ENCODE assay signal across 11 cellular contexts in the genomic region with DNA sequence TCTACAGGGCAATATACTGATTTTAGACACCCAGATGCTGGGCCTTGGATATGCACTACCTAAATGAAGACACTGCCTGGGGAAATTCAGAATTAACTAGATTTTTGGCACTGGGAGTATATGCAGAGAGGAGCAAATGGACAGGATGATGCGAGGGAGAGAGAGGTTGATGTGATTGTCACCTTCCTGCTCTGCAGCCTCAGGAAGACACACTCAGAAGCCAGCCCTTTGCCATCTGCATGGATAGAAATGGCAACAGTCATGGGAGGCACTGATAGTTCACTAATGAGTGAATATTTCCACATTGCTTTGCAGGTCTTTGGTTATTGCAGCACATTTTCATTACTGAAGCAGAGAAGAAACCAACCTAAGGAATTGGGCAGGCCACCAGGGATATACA.
"Had no signal": no experiment of that assay in that cellular context is flagged by ENCODE, and none has a peak within 500 bp of the region (broad histone marks: within the 10 kb centered on the region; RNA-seq: fewer than 3 reads in every experiment).

No MANE protein-coding gene starts in this region.

- H3K4me3 ChIP-seq: lung, tibial nerve had no signal

- H3K36me3 ChIP-seq: neutrophil, tibial nerve had no signal

- H3K9me3 ChIP-seq: neutrophil, tibial nerve had no signal

- ATAC-seq: activated T-helper 17 cell treated with anti-CD3 and anti-CD28 coated beads, Interleukin-2, amount 50 U/mL, for 72 hours had no signal

- H3K27ac ChIP-seq: neutrophil had no signal

- H3K27me3 ChIP-seq: neutrophil, tibial nerve had no signal

- DNase-seq: activated CD4-positive, alpha-beta T cell treated with anti-CD3 and anti-CD28 coated beads for 1 hour; activated CD4-positive, alpha-beta T cell treated with anti-CD3 and anti-CD28 coated beads, Interleukin-2, amount 50 U/mL, for 4 hours; activated naive CD4-positive, alpha-beta T cell treated with anti-CD3 and anti-CD28 coated beads for 36 hours; activated T-cell treated with anti-CD3 and anti-CD28 coated beads for 4 hours; effector CD8-positive, alpha-beta T cell; midbrain; stimulated activated CD4-positive, alpha-beta T cell treated with anti-CD3 and anti-CD28 coated beads, Interleukin-2, amount 100 ng/mL, for 24 hours had no signal
